ENCODE assay signal across 9 cellular contexts in the genomic region with DNA sequence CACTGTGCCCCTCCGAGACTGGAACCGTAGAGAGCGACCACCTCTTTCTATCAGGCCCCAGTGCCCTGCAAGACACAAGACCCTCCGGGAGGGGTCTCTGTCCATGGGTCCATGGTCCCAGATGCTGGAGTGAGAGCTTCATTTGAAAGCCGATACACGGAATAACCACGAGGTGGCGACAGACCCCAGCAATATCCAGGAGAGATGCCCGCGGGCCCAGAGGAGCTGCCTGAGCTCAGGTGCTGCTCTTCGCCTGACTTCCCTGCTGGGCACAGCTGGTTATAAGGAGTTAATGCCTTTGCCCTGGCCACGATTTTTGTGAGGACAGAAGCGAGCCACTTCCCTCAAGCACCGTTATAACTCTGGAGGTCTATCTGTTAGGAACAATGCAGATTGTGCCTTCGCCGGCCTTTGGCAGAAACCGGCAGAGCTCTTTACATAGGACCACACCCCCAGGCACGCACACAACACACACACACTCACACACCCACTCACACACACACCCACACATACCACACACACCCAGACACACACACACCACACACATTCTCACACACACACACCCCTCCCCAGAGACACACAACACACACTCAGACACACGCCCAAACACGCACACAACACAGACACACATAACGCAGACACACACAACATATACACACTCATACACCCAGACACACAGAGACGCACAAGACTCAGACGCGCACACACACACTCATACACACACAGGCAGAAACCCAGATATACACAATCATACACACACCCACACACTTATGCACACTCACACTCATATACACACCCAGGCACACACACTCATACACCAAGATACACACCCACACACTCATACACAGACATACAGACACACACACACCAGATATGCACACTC.
A peak's percentile ranks its signal among the peaks of the same experiment; 100 is the strongest.
DNase-seq lines count a peak whose midpoint lies in the region; ATAC-seq and TF ChIP-seq lines count a peak whose summit lies in the region.
"Had no signal": no experiment of that assay in that cellular context is flagged by ENCODE, and none has a peak within 500 bp of the region (broad histone marks: within the 10 kb centered on the region; RNA-seq: fewer than 3 reads in every experiment).

No MANE protein-coding gene starts in this region.

- no peaks in the 10 kb centered on the region; the same call in 1 of the 2 replicates for H3F3A ChIP-seq in MM.1S (ENCODE audit: insufficient read depth, low read length)

- no peak overlapping the region for H3K4me3 Mint-ChIP-seq in CD8-positive, alpha-beta T cell
- H3K4me3 Mint-ChIP-seq: IgD-negative memory B cell had no signal

- H2AFZ ChIP-seq in MM.1S (ENCODE audit: low read length), result no peak overlapping the region

- peaks cover 36% of the 10 kb centered on the region for H4K20me1 ChIP-seq in MM.1S (ENCODE audit: insufficient read depth, low read length)

- no peaks in the 10 kb centered on the region for H3K4me1 Mint-ChIP-seq in CD8-positive, alpha-beta T cell (ENCODE audit: low read depth)

- ATAC-seq in CD8-positive, alpha-beta T cell, result no peak
- peak; percentile 54 for ATAC-seq in GM21515 (IDR thresholded peaks at IDR 0.05; ENCODE audit: unreplicated experiment)
- ATAC-seq in gastroesophageal sphincter, result no peak

- TF ChIP-seq POLR2A in gastroesophageal sphincter (IDR thresholded peaks at IDR 0.05) (no peak), prostate gland (IDR thresholded peaks at IDR 0.05) (no peak)

- H3K36me3 Mint-ChIP-seq in CD8-positive, alpha-beta T cell, result no peaks in the 10 kb centered on the region
- H3K36me3 Mint-ChIP-seq: IgD-negative memory B cell had no signal

- H3K27me3 ChIP-seq in CD8-positive, alpha-beta T cell (ENCODE audit: insufficient read depth, low read length), result no peaks in the 10 kb centered on the region
- no peaks in the 10 kb centered on the region for H3K27me3 ChIP-seq in MM.1S (replicated peaks; ENCODE audit: insufficient read depth, low read length)
- no peaks in the 10 kb centered on the region for H3K27me3 ChIP-seq in SJCRH30
- H3K27me3 ChIP-seq in gastroesophageal sphincter, result peaks cover 74% of the 10 kb centered on the region
- no peaks in the 10 kb centered on the region for H3K27me3 ChIP-seq in prostate gland (replicated peaks; ENCODE audit: insufficient read depth)

- CTCF ChIA-PET in CD8-positive, alpha-beta T cell (lab: Charles Lee), result interaction anchor here (0.5 to 5.1 kb wide), 23 partner anchors 8 to 1642 kb away, joined by 3 to 48 read pairs (median 4); no protein-coding TSS in a partner anchor

- H3K4me1 ChIP-seq in CD8-positive, alpha-beta T cell (ENCODE audit: insufficient read depth, low read length), result no peaks in the 10 kb centered on the region
- H3K4me1 ChIP-seq in MM.1S (ENCODE audit: low read length) (no peaks in the 10 kb centered on the region), SJCRH30 (no peaks in the 10 kb centered on the region), gastroesophageal sphincter (no peaks in the 10 kb centered on the region), prostate gland (replicated peaks) (no peaks in the 10 kb centered on the region)

- TF ChIP-seq CTCF in CD8-positive, alpha-beta T cell (IDR thresholded peaks at IDR 0.05), result peak; percentile 61
- TF ChIP-seq CTCF in MM.1S (IDR thresholded peaks at IDR 0.05; ENCODE audit: low read length), result peak; percentile 86
- TF ChIP-seq CTCF in gastroesophageal sphincter (IDR thresholded peaks at IDR 0.05), result peak in 3 of 4 experiments; percentile 31 to 74 (median 33)
- TF ChIP-seq CTCF in prostate gland (IDR thresholded peaks at IDR 0.05), result peak; percentile 66 to 83 (median 70)

- no peak for TF ChIP-seq EP300 in gastroesophageal sphincter (IDR thresholded peaks at IDR 0.05)

- peak; percentile 15 to 62 (median 47) for DNase-seq in CD8-positive, alpha-beta T cell
- peak; percentile 66 for DNase-seq in MM.1S
- DNase-seq in SJCRH30, result peak; percentile 70 to 89
- DNase-seq in activated effector memory CD4-positive, alpha-beta T cell treated with anti-CD3 and anti-CD28 coated beads, Interleukin-2, amount 50 U/mL, for 16 hours, result peak; percentile 82
- peak; percentile 65 for DNase-seq in prostate gland (ENCODE audit: low spot score)
- DNase-seq in posterior vena cava (ENCODE audit: low spot score), result no peak

- no peaks in the 10 kb centered on the region for H3K9me3 ChIP-seq in CD8-positive, alpha-beta T cell (ENCODE audit: low read length)
- H3K9me3 ChIP-seq in MM.1S (replicated peaks; ENCODE audit: insufficient read depth, low read length) (no peaks in the 10 kb centered on the region), SJCRH30 (replicated peaks) (no peaks in the 10 kb centered on the region), gastroesophageal sphincter (no peaks in the 10 kb centered on the region), prostate gland (no peaks in the 10 kb centered on the region)

- no peak overlapping the region for H3K9ac ChIP-seq in MM.1S (ENCODE audit: low read length)

- WGBS in gastroesophageal sphincter (ENCODE audit: low coverage in 1 of 2), 2 donors, result 20 to 54% methylated on average over 4 to 9 of the region's 24 CpGs
- 38% methylated on average over 24 of the region's 24 CpGs for WGBS in prostate gland

- POLR2A ChIA-PET in CD8-positive, alpha-beta T cell (lab: Charles Lee), result no interaction called here

- no peaks in the 10 kb centered on the region for H3K36me3 ChIP-seq in CD8-positive, alpha-beta T cell (ENCODE audit: insufficient read depth, low read length)
- no peaks in the 10 kb centered on the region for H3K36me3 ChIP-seq in MM.1S (replicated peaks; ENCODE audit: insufficient read depth, low read length)
- no peaks in the 10 kb centered on the region for H3K36me3 ChIP-seq in SJCRH30
- H3K36me3 ChIP-seq in gastroesophageal sphincter, result no peaks in the 10 kb centered on the region
- no peaks in the 10 kb centered on the region for H3K36me3 ChIP-seq in prostate gland

- intact Hi-C loops in CD8-positive, alpha-beta T cell (cut with DNase I, micrococcal nuclease), result no loop called here
- intact Hi-C loops in prostate gland (cut with DNase I) (no loop called here), posterior vena cava (cut with DNase I) (no loop called here)

- H3K27ac Mint-ChIP-seq in CD8-positive, alpha-beta T cell, result no peak overlapping the region
- H3K27ac Mint-ChIP-seq: IgD-negative memory B cell had no signal

- no peaks in the 10 kb centered on the region for H3K9me2 ChIP-seq in MM.1S (replicated peaks; ENCODE audit: insufficient read depth, low read length)

- H3K79me2 ChIP-seq in MM.1S (ENCODE audit: low read length), result peaks cover 95% of the 10 kb centered on the region

- H3K4me2 ChIP-seq in MM.1S (ENCODE audit: low read depth, low read length), result no peak overlapping the region

- H3K27ac ChIP-seq in CD8-positive, alpha-beta T cell (ENCODE audit: low read depth, low read length), result no peak overlapping the region
- H3K27ac ChIP-seq in MM.1S (ENCODE audit: low read length) (no peak overlapping the region), SJCRH30 (no peak overlapping the region), gastroesophageal sphincter (no peak overlapping the region), prostate gland (no peak overlapping the region)

- no peak overlapping the region for H3K4me3 ChIP-seq in CD8-positive, alpha-beta T cell (ENCODE audit: low read depth, low read length)
- H3K4me3 ChIP-seq in MM.1S (ENCODE audit: low read length), result no peak overlapping the region
- H3K4me3 ChIP-seq in SJCRH30, result no peak overlapping the region
- no peak overlapping the region for H3K4me3 ChIP-seq in gastroesophageal sphincter
- H3K4me3 ChIP-seq in prostate gland, result no peak overlapping the region

- no peaks in the 10 kb centered on the region for H3K9me3 Mint-ChIP-seq in CD8-positive, alpha-beta T cell
- H3K9me3 Mint-ChIP-seq: IgD-negative memory B cell had no signal

- H3K27me3 Mint-ChIP-seq in CD8-positive, alpha-beta T cell (ENCODE audit: low read depth), result peaks cover 2% of the 10 kb centered on the region
- H3K27me3 Mint-ChIP-seq: IgD-negative memory B cell had no signal

Comparison
In these comparisons a context has a peak if more than half of its experiments do, and no peak if none do; other contexts are left out.
1. CTCF ChIP-seq: peak in every context shown above with its lines; median percentile 86 in MM.1S; 70 in prostate gland; 61 in CD8-positive, alpha-beta T cell; 33 in gastroesophageal sphincter.